ENCODE assay signal across 9 cellular contexts in genomic region chr16:81711609-81712329, GRCh38.
A peak's percentile ranks its signal among the peaks of the same experiment; 100 is the strongest.
DNase-seq lines count a peak whose midpoint lies in the region; ATAC-seq and TF ChIP-seq lines count a peak whose summit lies in the region.
"Had no signal": no experiment of that assay in that cellular context is flagged by ENCODE, and none has a peak within 500 bp of the region (broad histone marks: within the 10 kb centered on the region; RNA-seq: fewer than 3 reads in every experiment).

No MANE protein-coding gene starts in this region.

- 6 to 15% methylated on average over 2 to 9 of the region's 21 CpGs for WGBS in gastroesophageal sphincter (ENCODE audit: low coverage in 1 of 2), 2 donors
- 29 to 60% methylated on average over 2 to 21 of the region's 21 CpGs for WGBS in transverse colon (ENCODE audit: low coverage in 1 of 2), 2 donors
- 77 to 83% methylated on average over 21 of the region's 21 CpGs for WGBS in thyroid gland, 2 donors

- H3K9me3 Mint-ChIP-seq in activated naive CD4-positive, alpha-beta T cell treated with anti-CD3 and anti-CD28 coated beads, Interleukin-2, amount 50 U/mL, for 72 hours, result no peaks in the 10 kb centered on the region
- H3K9me3 Mint-ChIP-seq in activated naive CD4-positive, alpha-beta T cell treated with anti-CD3 and anti-CD28 coated beads, Interleukin-2, amount 10 ng/mL, durations not matched to agents 7 days and 5 days, result no peaks in the 10 kb centered on the region
- H3K9me3 Mint-ChIP-seq: activated naive CD8-positive, alpha-beta T cell treated with anti-CD3 and anti-CD28 coated beads for 36 hours had no signal

- no peaks in the 10 kb centered on the region for H3K27me3 Mint-ChIP-seq in activated naive CD4-positive, alpha-beta T cell treated with anti-CD3 and anti-CD28 coated beads, Interleukin-2, amount 10 ng/mL, durations not matched to agents 7 days and 5 days
- H3K27me3 Mint-ChIP-seq: activated naive CD8-positive, alpha-beta T cell treated with anti-CD3 and anti-CD28 coated beads for 36 hours had no signal

- H3K4me3 ChIP-seq in gastroesophageal sphincter, result no peak overlapping the region
- H3K4me3 ChIP-seq in transverse colon, result no peak overlapping the region
- H3K4me3 ChIP-seq in thyroid gland (replicated peaks in 1 of 3), result no peak overlapping the region

- no peak for DNase-seq in activated naive CD4-positive, alpha-beta T cell treated with anti-CD3 and anti-CD28 coated beads, Interleukin-2, amount 50 U/mL, for 72 hours (ENCODE audit: low spot score in 2 of 2)
- DNase-seq in activated naive CD4-positive, alpha-beta T cell treated with anti-CD3 and anti-CD28 coated beads, Interleukin-2, amount 10 ng/mL, durations not matched to agents 7 days and 5 days, result no peak
- peak; percentile 71 for DNase-seq in SW480 (ENCODE audit: low spot score)
- peak; percentile 41 for DNase-seq in transverse colon
- no peak for DNase-seq in NCI-H1048 (lab: John Stamatoyannopoulos, UW)
- DNase-seq in thyroid gland, result no peak
- no peak for DNase-seq in NCI-H748 treated with DMSO at 0.1 percent for 48 hours (lab: John Stamatoyannopoulos, UW)
- DNase-seq: activated naive CD8-positive, alpha-beta T cell treated with anti-CD3 and anti-CD28 coated beads for 36 hours had no signal

- H3K27me3 ChIP-seq in gastroesophageal sphincter (no peaks in the 10 kb centered on the region), transverse colon (no peaks in the 10 kb centered on the region), thyroid gland (no peaks in the 10 kb centered on the region)

- peak overlapping the region; percentile 41 to 62 for H3K27ac Mint-ChIP-seq in activated naive CD4-positive, alpha-beta T cell treated with anti-CD3 and anti-CD28 coated beads, Interleukin-2, amount 50 U/mL, for 72 hours
- H3K27ac Mint-ChIP-seq in activated naive CD4-positive, alpha-beta T cell treated with anti-CD3 and anti-CD28 coated beads, Interleukin-2, amount 10 ng/mL, durations not matched to agents 7 days and 5 days, result no peak overlapping the region
- H3K27ac Mint-ChIP-seq: activated naive CD8-positive, alpha-beta T cell treated with anti-CD3 and anti-CD28 coated beads for 36 hours had no signal

- TF ChIP-seq POLR2A in gastroesophageal sphincter (IDR thresholded peaks at IDR 0.05) (no peak), transverse colon (IDR thresholded peaks at IDR 0.05) (no peak), thyroid gland (IDR thresholded peaks at IDR 0.05) (no peak)

- H3K4me1 ChIP-seq in gastroesophageal sphincter (peaks cover 0 to 45% (median 2%) of the 10 kb centered on the region in 3 donors), transverse colon (peaks cover 11 to 47% (median 30%) of the 10 kb centered on the region in 4 donors), thyroid gland (peaks cover 0 to 16% of the 10 kb centered on the region in 2 donors)

- H3K4me3 Mint-ChIP-seq in activated naive CD4-positive, alpha-beta T cell treated with anti-CD3 and anti-CD28 coated beads, Interleukin-2, amount 10 ng/mL, durations not matched to agents 7 days and 5 days, result no peak overlapping the region
- H3K4me3 Mint-ChIP-seq: activated naive CD8-positive, alpha-beta T cell treated with anti-CD3 and anti-CD28 coated beads for 36 hours had no signal

- H3K36me3 ChIP-seq in gastroesophageal sphincter (peaks cover 0 to 39% of the 10 kb centered on the region in 2 donors), transverse colon (peaks cover 0 to 12% (median 3%) of the 10 kb centered on the region in 4 donors), thyroid gland (peaks cover 7 to 12% of the 10 kb centered on the region in 2 donors)

- peaks cover 0 to 6% of the 10 kb centered on the region in 2 donors for H3K36me3 Mint-ChIP-seq in activated naive CD4-positive, alpha-beta T cell treated with anti-CD3 and anti-CD28 coated beads, Interleukin-2, amount 50 U/mL, for 72 hours
- H3K36me3 Mint-ChIP-seq in activated naive CD4-positive, alpha-beta T cell treated with anti-CD3 and anti-CD28 coated beads, Interleukin-2, amount 10 ng/mL, durations not matched to agents 7 days and 5 days, result peaks cover 10% of the 10 kb centered on the region

- TF ChIP-seq EP300 in gastroesophageal sphincter (IDR thresholded peaks at IDR 0.05), result no peak
- TF ChIP-seq EP300 in transverse colon (IDR thresholded peaks at IDR 0.05; ENCODE audit: low read depth), result peak; percentile 91

- H3K27ac ChIP-seq in gastroesophageal sphincter (peak overlapping the region in 1 of 4 donors; percentile 24), transverse colon (peak overlapping the region; percentile 11 to 66 (median 46)), thyroid gland (no peak overlapping the region)

- H3K9me3 ChIP-seq in gastroesophageal sphincter (no peaks in the 10 kb centered on the region), transverse colon (no peaks in the 10 kb centered on the region), thyroid gland (no peaks in the 10 kb centered on the region)

- in situ Hi-C loops in transverse colon (cut with MboI; ENCODE audit: low pct_ligation_motif_present in 1 of 4, low pct_unique_long_range_greater_than_20kb in 1 of 4, low sequenced_read_pairs in 3 of 4), result no loop called here

- ATAC-seq in activated naive CD4-positive, alpha-beta T cell treated with anti-CD3 and anti-CD28 coated beads, Interleukin-2, amount 50 U/mL, for 72 hours, result no peak
- ATAC-seq in gastroesophageal sphincter, result peak; percentile 26

- no peak for TF ChIP-seq CTCF in gastroesophageal sphincter (IDR thresholded peaks at IDR 0.05)
- no peak for TF ChIP-seq CTCF in transverse colon (IDR thresholded peaks at IDR 0.05)
- TF ChIP-seq CTCF in thyroid gland (IDR thresholded peaks at IDR 0.05), result no peak

- intact Hi-C loops in transverse colon (cut with DNase I; ENCODE audit: low total_unique reads), result no loop called here
- intact Hi-C loops in thyroid gland (cut with DNase I), result no loop called here

- peaks cover 23% of the 10 kb centered on the region for H3K4me1 Mint-ChIP-seq in activated naive CD4-positive, alpha-beta T cell treated with anti-CD3 and anti-CD28 coated beads, Interleukin-2, amount 10 ng/mL, durations not matched to agents 7 days and 5 days

- CTCF ChIA-PET in activated naive CD4-positive, alpha-beta T cell treated with anti-CD3 and anti-CD28 coated beads, Interleukin-2, amount 10 ng/mL, durations not matched to agents 7 days and 5 days (lab: Charles Lee), result interaction anchor here (0.6 to 1.0 kb wide), 2 partner anchors 15 to 505 kb away, joined by 3 read pairs; no protein-coding TSS in a partner anchor

Comparison
In these comparisons a context has a peak if more than half of its experiments do, and no peak if none do; other contexts are left out.
1. DNase-seq: peak in SW480 (single experiment) and transverse colon (single experiment); none in activated naive CD4-positive, alpha-beta T cell treated with anti-CD3 and anti-CD28 coated beads, Interleukin-2, amount 50 U/mL, for 72 hours (0 of 2), activated naive CD4-positive, alpha-beta T cell treated with anti-CD3 and anti-CD28 coated beads, Interleukin-2, amount 10 ng/mL, durations not matched to agents 7 days and 5 days (single experiment), NCI-H1048 (single experiment), thyroid gland (0 of 2) and NCI-H748 treated with DMSO at 0.1 percent for 48 hours (single experiment).
2. H3K27ac ChIP-seq: peak in transverse colon (4 of 4); none in thyroid gland (0 of 3).